Comparison of ENCODE assay signal across 1 cellular context in genomic region chr11:47408598-47409439, GRCh38.
TF ChIP-seq lines count a peak whose summit lies in the region.

No MANE protein-coding gene starts in this region.

TF ChIP-seq in K562, 482 proteins besides CTCF, POLR2A, EP300 and RAD21 (continued from another document):
- peak; percentile 1; the same call in 1 of the 2 replicates for TF ChIP-seq THAP12 (CRISPR knock-in tag; IDR thresholded peaks at IDR 0.05)
- TF ChIP-seq SMAD3 (CRISPR knock-in tag; conservative IDR thresholded peaks at IDR 0.05), result no peak
- 0 out of 2 replicates have a peak, but pooled peaks have one; percentile 10 for TF ChIP-seq OTX1 (CRISPR knock-in tag; IDR thresholded peaks at IDR 0.05)
- TF ChIP-seq HOXB6 (CRISPR knock-in tag; IDR thresholded peaks at IDR 0.05; ENCODE audit: borderline replicate concordance), result no peak
- TF ChIP-seq SMARCE1 (IDR thresholded peaks at IDR 0.05), result 0 out of 2 replicates have a peak, but pooled peaks have one; percentile 26
- TF ChIP-seq GABPA (tag; conservative IDR thresholded peaks at IDR 0.05; ENCODE audit: low read depth), result no peak; the same call in none of the 2 replicates
- no peak for TF ChIP-seq NR1H2 (CRISPR knock-in tag; IDR thresholded peaks at IDR 0.05)
- no peak for TF ChIP-seq GATA2 (CRISPR knock-in tag; IDR thresholded peaks at IDR 0.05)
- no peak for TF ChIP-seq FOXM1 (IDR thresholded peaks at IDR 0.05; ENCODE audit: low read depth)
- peak; percentile 15; the same call in 1 of the 2 replicates for TF ChIP-seq FOXM1 (CRISPR knock-in tag; IDR thresholded peaks at IDR 0.05; ENCODE audit: low read depth)
- TF ChIP-seq RBM22 (IDR thresholded peaks at IDR 0.05; ENCODE audit: low read depth, low read length, poor library complexity, severe bottlenecking), result peak; percentile 9
- no peak for TF ChIP-seq ZNF76 (CRISPR knock-in tag; IDR thresholded peaks at IDR 0.05; ENCODE audit: borderline replicate concordance)
- 0 out of 2 replicates have a peak, but pooled peaks have one; percentile 6 for TF ChIP-seq ARID1B (IDR thresholded peaks at IDR 0.05)
- TF ChIP-seq KAT7 (CRISPR knock-in tag; IDR thresholded peaks at IDR 0.05; ENCODE audit: borderline replicate concordance), result no peak
- no peak for TF ChIP-seq CHD7 (IDR thresholded peaks at IDR 0.05; ENCODE audit: low read depth, low read length)
